9 cellular contexts compared by ENCODE assay signal in genomic region chr10:80945267-80945880, GRCh38.
A peak's percentile ranks its signal among the peaks of the same experiment; 100 is the strongest.
DNase-seq lines count a peak whose midpoint lies in the region; ATAC-seq and TF ChIP-seq lines count a peak whose summit lies in the region.
"Had no signal": no experiment of that assay in that cellular context is flagged by ENCODE, and none has a peak within 500 bp of the region (broad histone marks: within the 10 kb centered on the region; RNA-seq: fewer than 3 reads in every experiment).

No MANE protein-coding gene starts in this region.

- TF ChIP-seq CTCF in Peyer's patch (IDR thresholded peaks at IDR 0.05), result peak in 3 of 6 experiments; percentile 12 to 15 (median 14)

- DNase-seq in CD1c-positive myeloid dendritic cell (ENCODE audit: extremely low spot score) (peak; percentile 5), NCI-H82 (lab: John Stamatoyannopoulos, UW) (peak; percentile 41), left ventricle myocardium superior (no peak), Peyer's patch (no peak)
- no peak for DNase-seq in activated T-cell treated with anti-CD3 and anti-CD28 coated beads, Interleukin-2, amount 50 U/mL, for 1 hour
- no peak for DNase-seq in activated naive CD4-positive, alpha-beta T cell treated with anti-CD3 and anti-CD28 coated beads for 36 hours

- no peak for TF ChIP-seq POLR2A in Peyer's patch (IDR thresholded peaks at IDR 0.05)

- H3K4me1 ChIP-seq in Peyer's patch, result no peaks in the 10 kb centered on the region

- H3K4me3 Mint-ChIP-seq in activated naive CD4-positive, alpha-beta T cell treated with anti-CD3 and anti-CD28 coated beads for 36 hours, result no peak overlapping the region
- H3K4me3 Mint-ChIP-seq: memory B cell had no signal

- no peaks in the 10 kb centered on the region for H3K9me3 Mint-ChIP-seq in activated naive CD4-positive, alpha-beta T cell treated with anti-CD3 and anti-CD28 coated beads for 36 hours
- H3K9me3 Mint-ChIP-seq: memory B cell had no signal

- no peaks in the 10 kb centered on the region for H3K4me1 Mint-ChIP-seq in activated naive CD4-positive, alpha-beta T cell treated with anti-CD3 and anti-CD28 coated beads for 36 hours (ENCODE audit: low read depth)
- H3K4me1 Mint-ChIP-seq: memory B cell had no signal

- no peaks in the 10 kb centered on the region for H3K9me3 ChIP-seq in Peyer's patch

- no peak overlapping the region for H3K27ac ChIP-seq in Peyer's patch

- peak; percentile 76 for ATAC-seq in GM21526 (IDR thresholded peaks at IDR 0.05; ENCODE audit: low FRiP score, unreplicated experiment)
- peak; percentile 58 for ATAC-seq in left ventricle myocardium superior
- ATAC-seq in HG02970 (IDR thresholded peaks at IDR 0.05; ENCODE audit: low FRiP score, unreplicated experiment), result no peak

- H3K4me3 ChIP-seq in Peyer's patch, result no peak overlapping the region

- intact Hi-C loops in left ventricle myocardium superior (cut with micrococcal nuclease), result no loop called here
- intact Hi-C loops in activated naive CD4-positive, alpha-beta T cell treated with anti-CD3 and anti-CD28 coated beads for 36 hours (cut with micrococcal nuclease), result no loop called here

- no peak overlapping the region for H3K27ac Mint-ChIP-seq in activated naive CD4-positive, alpha-beta T cell treated with anti-CD3 and anti-CD28 coated beads for 36 hours
- H3K27ac Mint-ChIP-seq: memory B cell had no signal

- no peaks in the 10 kb centered on the region for H3K36me3 Mint-ChIP-seq in activated naive CD4-positive, alpha-beta T cell treated with anti-CD3 and anti-CD28 coated beads for 36 hours (ENCODE audit: low read depth)
- H3K36me3 Mint-ChIP-seq: memory B cell had no signal

- peaks cover 5% of the 10 kb centered on the region for H3K27me3 Mint-ChIP-seq in activated naive CD4-positive, alpha-beta T cell treated with anti-CD3 and anti-CD28 coated beads for 36 hours (ENCODE audit: low read depth)

- H3K27me3 ChIP-seq in Peyer's patch, result no peaks in the 10 kb centered on the region

- no peaks in the 10 kb centered on the region for H3K36me3 ChIP-seq in Peyer's patch

- CTCF ChIA-PET in activated naive CD4-positive, alpha-beta T cell treated with anti-CD3 and anti-CD28 coated beads for 36 hours (lab: Charles Lee), result interaction anchor here (0.6 to 1.4 kb wide), 3 partner anchors 21 to 349 kb away, joined by 3 read pairs; no protein-coding TSS in a partner anchor

Comparison
In these comparisons a context has a peak if more than half of its experiments do, and no peak if none do; other contexts are left out.
1. DNase-seq: peak in CD1c-positive myeloid dendritic cell (single experiment) and NCI-H82 (single experiment); none in left ventricle myocardium superior (single experiment), Peyer's patch (0 of 3), activated T-cell treated with anti-CD3 and anti-CD28 coated beads, Interleukin-2, amount 50 U/mL, for 1 hour (single experiment) and activated naive CD4-positive, alpha-beta T cell treated with anti-CD3 and anti-CD28 coated beads for 36 hours (single experiment).